Comparison of ENCODE assay signal across 37 cellular contexts in the genomic region with DNA sequence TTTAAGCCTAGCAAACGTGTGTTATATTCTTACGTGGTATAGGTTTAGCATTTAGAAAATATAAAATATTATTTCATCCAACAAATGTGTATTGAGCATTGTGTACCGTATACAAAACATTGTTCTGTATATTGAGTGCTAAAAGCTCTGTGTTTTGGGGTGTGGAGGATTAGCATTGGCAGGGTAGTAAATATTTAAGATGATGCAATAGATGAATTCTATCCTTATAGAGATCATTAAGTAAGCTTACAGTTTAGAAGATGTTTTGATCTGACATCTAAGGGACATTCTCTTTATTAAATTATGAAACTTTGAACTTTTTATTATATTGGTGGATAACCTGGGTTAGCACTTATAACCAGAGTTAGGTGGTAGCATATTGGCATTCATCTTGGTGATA.
"Had no signal": no experiment of that assay in that cellular context is flagged by ENCODE, and none has a peak within 500 bp of the region (broad histone marks: within the 10 kb centered on the region; RNA-seq: fewer than 3 reads in every experiment).

No MANE protein-coding gene starts in this region.

- H3K9me3 Mint-ChIP-seq: activated naive CD4-positive, alpha-beta T cell treated with anti-CD3 and anti-CD28 coated beads, Interleukin-2, amount 50 U/mL, for 24 hours; activated T-cell treated with anti-CD3 and anti-CD28 coated beads, Interleukin-2, amount 50 U/mL, for 4 hours; brain had no signal

- H3K4me3 ChIP-seq: ascending aorta, cardiac muscle cell had no signal

- H3K27ac ChIP-seq: ascending aorta, cardiac muscle cell, VCaP had no signal

- H3K27ac Mint-ChIP-seq: activated B cell treated with CpG ODN at 0.5 μM for 24 hours; activated CD4-positive, alpha-beta memory T cell treated with anti-CD3 and anti-CD28 coated beads for 36 hours; activated CD4-positive, alpha-beta T cell treated with anti-CD3 and anti-CD28 coated beads, Interleukin-2, amount 10 ng/mL, durations not matched to agents 24 days and 14 days; activated CD8-positive, alpha-beta T cell treated with anti-CD3 and anti-CD28 coated beads for 36 hours; activated naive CD4-positive, alpha-beta T cell treated with anti-CD3 and anti-CD28 coated beads, Interleukin-2, amount 10 ng/mL, durations not matched to agents 7 days and 5 days; activated naive CD4-positive, alpha-beta T cell treated with anti-CD3 and anti-CD28 coated beads, Interleukin-2, amount 50 U/mL, for 24 hours; activated naive CD8-positive, alpha-beta T cell; activated naive CD8-positive, alpha-beta T cell treated with anti-CD3 and anti-CD28 coated beads, Interleukin-2, amount 10 ng/mL, durations not matched to agents 7 days and 5 days; activated naive CD8-positive, alpha-beta T cell treated with anti-CD3 and anti-CD28 coated beads, Interleukin-2, amount 50 U/mL, for 24 hours; activated T-cell treated with anti-CD3 and anti-CD28 coated beads, Interleukin-2, amount 50 U/mL, for 72 hours; activated T-helper 1 cell treated with anti-CD3 and anti-CD28 coated beads, Interleukin-12 subunit alpha, Interleukin-12 subunit beta, Interleukin-2, Interleukin-4 antibody, amounts not matched to agents 30 ng/mL and 10 ng/mL and 1 ng/mL, durations not matched to agents 14 hours and 24 hours and 36 hours; activated T-helper 17 cell treated with anti-CD3 and anti-CD28 coated beads, Interleukin-2, amount 50 U/mL, for 72 hours; brain; T-helper 1 cell treated with Interleukin-12 subunit alpha and Interleukin-12 subunit beta and Interleukin-4 antibody, amounts not matched to agents 30 μg/mL and 1 μg/mL, for 36 hours; T-helper 2 cell treated with Interferon-gamma antibody and Interleukin-4, amounts not matched to agents 5 μg/mL and 100 μg/mL, for 36 hours had no signal

- H3K27me3 ChIP-seq: ascending aorta, cardiac muscle cell had no signal

- FAIRE-seq: bronchial epithelial cell, TTC549 had no signal

- DNase-seq: activated B cell treated with CpG ODN at 0.5 μM for 24 hours; activated CD4-positive, alpha-beta memory T cell treated with anti-CD3 and anti-CD28 coated beads for 36 hours; activated CD4-positive, alpha-beta T cell treated with anti-CD3 and anti-CD28 coated beads for 4 hours; activated CD4-positive, alpha-beta T cell treated with anti-CD3 and anti-CD28 coated beads, Interleukin-2, amount 10 ng/mL, durations not matched to agents 24 days and 14 days; activated CD4-positive, alpha-beta T cell treated with anti-CD3 and anti-CD28 coated beads, Interleukin-2, amount 50 U/mL, for 1 hour; activated CD4-positive, alpha-beta T cell treated with anti-CD3 and anti-CD28 coated beads, Interleukin-2, amount 50 U/mL, for 4 hours; activated CD4-positive, CD25-positive, alpha-beta regulatory T cell treated with anti-CD3 and anti-CD28 coated beads, Interleukin-2, amount 50 U/mL, for 72 hours; activated CD8-positive, alpha-beta memory T cell treated with anti-CD3 and anti-CD28 coated beads, Interleukin-2, amount 50 U/mL, for 4 hours; activated CD8-positive, alpha-beta T cell treated with anti-CD3 and anti-CD28 coated beads for 36 hours; activated gamma-delta T cell; activated naive CD4-positive, alpha-beta T cell treated with anti-CD3 and anti-CD28 coated beads, Interleukin-2, amount 10 ng/mL, durations not matched to agents 7 days and 5 days; activated naive CD4-positive, alpha-beta T cell treated with Interleukin-2 at 50 U/mL for 16 hours; activated naive CD8-positive, alpha-beta T cell treated with anti-CD3 and anti-CD28 coated beads, Interleukin-2, amount 10 ng/mL, durations not matched to agents 7 days and 5 days; activated naive CD8-positive, alpha-beta T cell treated with anti-CD3 and anti-CD28 coated beads, Interleukin-2, amount 50 U/mL, for 24 hours; activated T-cell treated with anti-CD3 and anti-CD28 coated beads for 4 hours; activated T-cell treated with anti-CD3 and anti-CD28 coated beads, Interleukin-2, amount 50 U/mL, for 1 hour; activated T-cell treated with anti-CD3 and anti-CD28 coated beads, Interleukin-2, amount 50 U/mL, for 4 hours; activated T-cell treated with anti-CD3 and anti-CD28 coated beads, Interleukin-2, amount 50 U/mL, for 72 hours; amygdala; anterior cingulate cortex; caudate nucleus; cerebellar nuclear complex; T-helper 2 cell; T-helper 9 cell had no signal

- H3K4me1 Mint-ChIP-seq: brain had no signal

- H3K9me3 ChIP-seq: ascending aorta had no signal

- H3K4me1 ChIP-seq: ascending aorta had no signal

- H3K27me3 Mint-ChIP-seq: activated B cell treated with CpG ODN at 0.5 μM for 24 hours; activated CD4-positive, alpha-beta memory T cell treated with anti-CD3 and anti-CD28 coated beads for 36 hours; activated CD4-positive, alpha-beta T cell treated with anti-CD3 and anti-CD28 coated beads, Interleukin-2, amount 10 ng/mL, durations not matched to agents 24 days and 14 days; activated CD8-positive, alpha-beta T cell treated with anti-CD3 and anti-CD28 coated beads for 36 hours; activated naive CD4-positive, alpha-beta T cell treated with anti-CD3 and anti-CD28 coated beads, Interleukin-2, amount 10 ng/mL, durations not matched to agents 7 days and 5 days; activated naive CD4-positive, alpha-beta T cell treated with anti-CD3 and anti-CD28 coated beads, Interleukin-2, amount 50 U/mL, for 24 hours; activated naive CD8-positive, alpha-beta T cell; activated naive CD8-positive, alpha-beta T cell treated with anti-CD3 and anti-CD28 coated beads, Interleukin-2, amount 10 ng/mL, durations not matched to agents 7 days and 5 days; activated naive CD8-positive, alpha-beta T cell treated with anti-CD3 and anti-CD28 coated beads, Interleukin-2, amount 50 U/mL, for 24 hours; activated T-helper 17 cell treated with anti-CD3 and anti-CD28 coated beads, Interleukin-2, amount 50 U/mL, for 72 hours; central memory CD8-positive, alpha-beta T cell had no signal

- H3K4me3 Mint-ChIP-seq: activated B cell treated with CpG ODN at 0.5 μM for 24 hours; activated CD4-positive, alpha-beta memory T cell treated with anti-CD3 and anti-CD28 coated beads for 36 hours; activated CD4-positive, alpha-beta T cell treated with anti-CD3 and anti-CD28 coated beads, Interleukin-2, amount 10 ng/mL, durations not matched to agents 24 days and 14 days; activated CD8-positive, alpha-beta T cell treated with anti-CD3 and anti-CD28 coated beads for 36 hours; activated naive CD4-positive, alpha-beta T cell treated with anti-CD3 and anti-CD28 coated beads, Interleukin-2, amount 10 ng/mL, durations not matched to agents 7 days and 5 days; activated naive CD4-positive, alpha-beta T cell treated with anti-CD3 and anti-CD28 coated beads, Interleukin-2, amount 50 U/mL, for 24 hours; activated naive CD8-positive, alpha-beta T cell; activated naive CD8-positive, alpha-beta T cell treated with anti-CD3 and anti-CD28 coated beads, Interleukin-2, amount 10 ng/mL, durations not matched to agents 7 days and 5 days; activated naive CD8-positive, alpha-beta T cell treated with anti-CD3 and anti-CD28 coated beads, Interleukin-2, amount 50 U/mL, for 24 hours; activated T-cell treated with anti-CD3 and anti-CD28 coated beads, Interleukin-2, amount 50 U/mL, for 4 hours; activated T-cell treated with anti-CD3 and anti-CD28 coated beads, Interleukin-2, amount 50 U/mL, for 72 hours; activated T-helper 1 cell treated with anti-CD3 and anti-CD28 coated beads, Interleukin-12 subunit alpha, Interleukin-12 subunit beta, Interleukin-2, Interleukin-4 antibody, amounts not matched to agents 30 ng/mL and 10 ng/mL and 1 ng/mL, durations not matched to agents 14 hours and 24 hours and 36 hours; activated T-helper 17 cell treated with anti-CD3 and anti-CD28 coated beads, Interleukin-2, amount 50 U/mL, for 72 hours; brain; central memory CD8-positive, alpha-beta T cell; T-helper 1 cell treated with Interleukin-12 subunit alpha and Interleukin-12 subunit beta and Interleukin-4 antibody, amounts not matched to agents 30 μg/mL and 1 μg/mL, for 36 hours; T-helper 2 cell treated with Interferon-gamma antibody and Interleukin-4, amounts not matched to agents 5 μg/mL and 100 μg/mL, for 36 hours had no signal

- ATAC-seq: activated CD8-positive, alpha-beta T cell treated with anti-CD3 and anti-CD28 coated beads for 36 hours; activated naive CD8-positive, alpha-beta T cell treated with anti-CD3 and anti-CD28 coated beads, Interleukin-2, amount 50 U/mL, for 24 hours; activated T-cell treated with anti-CD3 and anti-CD28 coated beads, Interleukin-2, amount 50 U/mL, for 4 hours; activated T-cell treated with anti-CD3 and anti-CD28 coated beads, Interleukin-2, amount 50 U/mL, for 72 hours; activated T-helper 17 cell treated with anti-CD3 and anti-CD28 coated beads, Interleukin-2, amount 50 U/mL, for 72 hours had no signal
